In genomic region chr3:45488581-45488980, GRCh38 we compare ENCODE assay signal across 1 cellular context.
TF ChIP-seq lines count a peak whose summit lies in the region.

No MANE protein-coding gene starts in this region.

TF ChIP-seq in HepG2, 621 proteins besides CTCF, POLR2A, EP300 and RAD21 (continued from another document):
- TF ChIP-seq NKX3-1 (CRISPR knock-in tag; IDR thresholded peaks at IDR 0.05) = no peak
- no peak for TF ChIP-seq GABPA (IDR thresholded peaks at IDR 0.05; ENCODE audit: low read depth, low read length)
- TF ChIP-seq GABPA (CRISPR knock-in tag; IDR thresholded peaks at IDR 0.05; ENCODE audit: low read depth) = no peak
